9 cellular contexts compared by ENCODE assay signal in the genomic region with DNA sequence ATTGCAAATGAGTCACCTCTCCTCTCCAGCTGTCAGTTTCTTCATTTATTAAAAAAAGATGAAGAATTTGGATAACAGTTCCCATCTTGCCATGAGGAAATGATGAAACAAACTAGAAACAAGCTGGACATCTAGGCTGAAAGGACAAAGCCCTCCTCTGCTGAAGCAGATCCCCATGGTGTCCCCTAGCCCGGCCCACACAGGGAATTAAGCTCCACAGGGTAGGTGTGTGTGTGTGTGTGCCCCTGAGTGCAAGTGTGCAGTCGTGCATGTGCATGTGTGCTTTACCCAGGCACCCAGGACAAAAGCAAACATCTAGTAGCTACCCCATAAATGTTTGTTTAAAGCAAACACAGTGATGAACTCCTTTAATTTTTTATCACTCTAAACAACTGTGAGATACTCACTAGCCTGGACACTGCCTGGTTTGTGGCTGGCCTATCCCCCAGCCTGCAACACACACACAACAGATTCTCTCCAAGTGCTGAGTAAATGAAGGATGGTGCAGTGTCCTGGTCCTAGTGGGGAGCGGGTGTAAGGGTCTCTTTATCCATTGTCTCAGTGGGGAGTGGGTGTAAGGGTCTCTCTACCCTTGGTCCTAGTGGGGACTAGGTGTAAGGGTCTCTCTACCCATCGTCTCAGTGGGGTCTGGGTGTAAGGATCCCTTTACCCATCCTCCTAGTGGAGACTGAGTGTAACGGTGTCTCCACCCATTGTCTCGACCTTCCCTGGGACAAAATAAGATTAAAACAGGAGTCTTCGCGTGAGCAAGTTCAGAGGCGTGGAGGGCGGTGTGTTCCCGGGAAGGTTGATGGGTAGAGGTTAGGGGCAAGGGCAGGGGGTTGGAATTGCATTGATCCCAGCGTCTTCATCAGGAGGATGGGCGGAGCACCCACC. TPM values are rescaled to one million over a fixed set of nuclear protein-coding genes. Genes with fewer than 3 reads are reported as not detected.
A peak's percentile ranks its signal among the peaks of the same experiment; 100 is the strongest.
DNase-seq lines count a peak whose midpoint lies in the region; ATAC-seq and TF ChIP-seq lines count a peak whose summit lies in the region.
"Had no signal": no experiment of that assay in that cellular context is flagged by ENCODE, and none has a peak within 500 bp of the region (broad histone marks: within the 10 kb centered on the region; RNA-seq: fewer than 3 reads in every experiment).

No MANE protein-coding gene starts in this region.

- H3K9ac ChIP-seq in adipocyte (ENCODE audit: low read length) (peak overlapping the region; percentile 88), skeletal muscle tissue (ENCODE audit: low read depth in 1 of 3, low read length in 3 of 3) (peak overlapping the region in 1 of 3 donors; percentile 9)

- peaks cover 37% of the 10 kb centered on the region for H3K79me2 ChIP-seq in hepatocyte

- H3K27me3 ChIP-seq in H7 (ENCODE audit: control insufficient read depth, insufficient read depth, low read length) (peaks cover 14% of the 10 kb centered on the region), adipocyte (replicated peaks; ENCODE audit: control insufficient read depth, insufficient read depth, low read length) (no peaks in the 10 kb centered on the region), hepatocyte (no peaks in the 10 kb centered on the region), skeletal muscle tissue (ENCODE audit: control insufficient read depth in 3 of 3, insufficient read depth in 3 of 3, low read length in 3 of 3) (peaks cover 18 to 36% (median 28%) of the 10 kb centered on the region in 3 donors)

- H2AFZ ChIP-seq in hepatocyte = peak overlapping the region; percentile 75

- peak overlapping the region; percentile 74 for H3K27ac ChIP-seq in hepatocyte
- peak overlapping the region; percentile 36 for H3K27ac ChIP-seq in skeletal muscle tissue (ENCODE audit: low read depth, low read length)

- DNase-seq in AG04449 (ENCODE audit: low read depth, low spot score) (no peak), H7 (peak; percentile 76), adipocyte (ENCODE audit: low read depth) (peak; percentile 62), hepatocyte (ENCODE audit: low spot score) (peak; percentile 21)
- DNase-seq in stimulated activated CD4-positive, alpha-beta T cell treated with anti-CD3 and anti-CD28 coated beads, Interleukin-4, amount 100 ng/mL, for 1 hour = no peak

- POLR2A ChIA-PET in AG04449 (lab: Yijun Ruan, JAX) = interaction anchor here (0.6 kb wide), 1 partner anchor 12 kb away, joined by 3 read pairs; no protein-coding TSS in a partner anchor

- peaks cover 4% of the 10 kb centered on the region for H3K9me3 ChIP-seq in adipocyte (ENCODE audit: control insufficient read depth, low read length)
- H3K9me3 ChIP-seq in hepatocyte (ENCODE audit: low read depth) = peaks cover 5% of the 10 kb centered on the region
- H3K9me3 ChIP-seq in skeletal muscle tissue (ENCODE audit: control insufficient read depth in 3 of 3, low read length in 3 of 3) = peaks cover 0 to 2% (median 0%) of the 10 kb centered on the region in 3 donors

- no peaks in the 10 kb centered on the region for H4K20me1 ChIP-seq in hepatocyte (ENCODE audit: insufficient read depth, poor library complexity, severe bottlenecking)

- CTCF ChIA-PET in AG04449 (lab: Yijun Ruan, JAX) = interaction anchor here (0.7 to 3.3 kb wide), 12 partner anchors 12 to 103 kb away, joined by 3 to 18 read pairs (median 4); no protein-coding TSS in a partner anchor

- H3K4me1 ChIP-seq in adipocyte (ENCODE audit: control insufficient read depth, insufficient read depth, low read length) (peaks cover 55% of the 10 kb centered on the region), hepatocyte (ENCODE audit: insufficient read depth) (peaks cover 31% of the 10 kb centered on the region), skeletal muscle tissue (ENCODE audit: control insufficient read depth in 3 of 3, insufficient read depth in 3 of 3, low read length in 3 of 3) (peaks cover 18 to 21% (median 19%) of the 10 kb centered on the region in 3 donors)

- no peaks in the 10 kb centered on the region for H3K9me2 ChIP-seq in hepatocyte (replicated peaks; ENCODE audit: insufficient read depth)

- ATAC-seq in HG02610 (IDR thresholded peaks at IDR 0.05; ENCODE audit: unreplicated experiment) = no peak
- no peak for ATAC-seq in GM21786 (IDR thresholded peaks at IDR 0.05; ENCODE audit: unreplicated experiment)
- ATAC-seq: HCT116 had no signal

- peak overlapping the region; percentile 80 for H3K4me2 ChIP-seq in hepatocyte

- H3K4me3 ChIP-seq in AG04449 (ENCODE audit: low read depth, low read length) (peak overlapping the region; percentile 76), H7 (ENCODE audit: insufficient read depth, low read depth, low read length) (peak overlapping the region; percentile 55), adipocyte (ENCODE audit: low read length) (peak overlapping the region; percentile 90), hepatocyte (peak overlapping the region; percentile 18), skeletal muscle tissue (ENCODE audit: low read length in 3 of 3) (peak overlapping the region; percentile 35 to 65 (median 63))

- WGBS in hepatocyte (ENCODE audit: low lambda C conversion rate, missing lambda C conversion rate) = 20% methylated on average over 13 of the region's 13 CpGs

- peak; percentile 21 for TF ChIP-seq CTCF in AG04449 (IDR thresholded peaks at IDR 0.05; ENCODE audit: insufficient read depth, low read length, missing control alignments)
- peak; percentile 28 for TF ChIP-seq CTCF in hepatocyte (IDR thresholded peaks at IDR 0.05; ENCODE audit: poor library complexity)

- H3K36me3 ChIP-seq in H7 (replicated peaks; ENCODE audit: control insufficient read depth, insufficient read depth, low read length) = no peaks in the 10 kb centered on the region
- peaks cover 10% of the 10 kb centered on the region for H3K36me3 ChIP-seq in adipocyte (ENCODE audit: control insufficient read depth, insufficient read depth, low read length, severe bottlenecking)
- no peaks in the 10 kb centered on the region for H3K36me3 ChIP-seq in hepatocyte (replicated peaks; ENCODE audit: insufficient read depth, low read depth)
- no peaks in the 10 kb centered on the region for H3K36me3 ChIP-seq in skeletal muscle tissue (ENCODE audit: control insufficient read depth in 3 of 3, insufficient read depth in 3 of 3, low read length in 3 of 3)

RNA-seq across cellular contexts. Expression of gene EVC, which starts 0.7 kb away (rescaled TPM):
- 4.5 and 15.4 TPM in 2 replicates for total RNA-seq in H7 (2014; rRNA removed; shearing (Covaris generic))
- total RNA-seq in hepatocyte (8.6 and 13.2 TPM in 2 replicates), skeletal muscle tissue (19.8 TPM)
- 4.6 and 4.8 TPM in 2 replicates for polyA plus RNA-seq in hepatocyte

RNA-seq across cellular contexts. Expression of gene EVC2, which starts 2.0 kb away (rescaled TPM):
- 6.2 and 7.5 TPM in 2 replicates for total RNA-seq in H7 (2014; rRNA removed; shearing (Covaris generic))
- 3.6 and 4.2 TPM in 2 replicates for total RNA-seq in hepatocyte
- 2.7 and 3.0 TPM in 2 replicates for polyA plus RNA-seq in hepatocyte
- total RNA-seq in skeletal muscle tissue = 5.2 TPM

Comparison
In these comparisons a context has a peak if more than half of its experiments do, and no peak if none do; other contexts are left out.
1. DNase-seq: peak in H7 (single experiment), adipocyte (single experiment) and hepatocyte (single experiment); none in AG04449 (single experiment) and stimulated activated CD4-positive, alpha-beta T cell treated with anti-CD3 and anti-CD28 coated beads, Interleukin-4, amount 100 ng/mL, for 1 hour (single experiment).
2. H3K4me3 ChIP-seq: peak in every context shown above with its lines; median percentile 90 in adipocyte; 76 in AG04449; 63 in skeletal muscle tissue; 55 in H7; 18 in hepatocyte.